In genomic region chr7:28077616-28078015, GRCh38 we compare ENCODE assay signal across 8 cellular contexts.
"Had no signal": no experiment of that assay in that cellular context is flagged by ENCODE, and none has a peak within 500 bp of the region (broad histone marks: within the 10 kb centered on the region; RNA-seq: fewer than 3 reads in every experiment).

No MANE protein-coding gene starts in this region.

- H3K27ac ChIP-seq: left lung, pancreas, thoracic aorta had no signal

- H3K36me3 ChIP-seq: left lung, pancreas, sigmoid colon, spleen, thoracic aorta had no signal

- H3K4me3 ChIP-seq: left lung, pancreas, sigmoid colon, spleen, thoracic aorta had no signal

- H3K27me3 ChIP-seq: left lung, pancreas, sigmoid colon, spleen had no signal

- H3K9me3 ChIP-seq: left lung, pancreas, sigmoid colon, spleen, thoracic aorta had no signal

- ATAC-seq: activated naive CD8-positive, alpha-beta T cell treated with anti-CD3 and anti-CD28 coated beads, Interleukin-2, amount 50 U/mL, for 24 hours; stimulated activated memory B cell treated with anti-CD40 and anti-IgM and Interleukin-4, amounts not matched to agents 10 μg/mL and 1 μg/mL and 100 μg/mL, for 72 hours had no signal

- DNase-seq: endodermal cell, left lung, sigmoid colon, spleen had no signal
